Comparison of ENCODE assay signal across 8 cellular contexts in genomic region chr3:127457094-127457475, GRCh38.
DNase-seq lines count a peak whose midpoint lies in the region; ATAC-seq and TF ChIP-seq lines count a peak whose summit lies in the region.

No MANE protein-coding gene starts in this region.

- H3K27me3 Mint-ChIP-seq in CD4-positive, alpha-beta T cell = peaks cover 71% of the 10 kb centered on the region

- H3K27ac ChIP-seq in CD4-positive, alpha-beta T cell (ENCODE audit: low read depth, low read length) = no peak overlapping the region

- CTCF ChIA-PET in CD4-positive, alpha-beta T cell (lab: Charles Lee) = no interaction called here

- DNase-seq in DMS153 treated with DMSO at 0.1 percent for 48 hours (lab: John Stamatoyannopoulos, UW; ENCODE audit: unreplicated experiment) (peak; percentile 62), NCI-H526 treated with DMSO at 0.1 percent for 48 hours (lab: John Stamatoyannopoulos, UW) (peak; percentile 36), fibroblast of the aortic adventitia (ENCODE audit: low read depth) (peak; percentile 28), posterior vena cava (ENCODE audit: low spot score) (peak; percentile 83), NCI-H82 treated with DMSO at 0.1 percent for 48 hours (lab: John Stamatoyannopoulos, UW; ENCODE audit: unreplicated experiment) (no peak), NCI-H2171 treated with DMSO at 0.1 percent for 48 hours (lab: John Stamatoyannopoulos, UW) (no peak), NCI-H748 (lab: John Stamatoyannopoulos, UW; ENCODE audit: unreplicated experiment) (no peak)
- no peak for DNase-seq in CD4-positive, alpha-beta T cell

- no peak overlapping the region for H3K4me3 Mint-ChIP-seq in CD4-positive, alpha-beta T cell

- H3K4me1 Mint-ChIP-seq in CD4-positive, alpha-beta T cell (ENCODE audit: low read depth) = peaks cover 14% of the 10 kb centered on the region

- no peak for TF ChIP-seq CTCF in fibroblast of the aortic adventitia (IDR thresholded peaks at IDR 0.05; ENCODE audit: insufficient read depth, low read length)
- no peak for TF ChIP-seq CTCF in CD4-positive, alpha-beta T cell (IDR thresholded peaks at IDR 0.05)

- no peak overlapping the region for H3K4me3 ChIP-seq in fibroblast of the aortic adventitia (ENCODE audit: low read depth, low read length)

- H3K27ac Mint-ChIP-seq in CD4-positive, alpha-beta T cell = no peak overlapping the region

- no peaks in the 10 kb centered on the region for H3K9me3 Mint-ChIP-seq in CD4-positive, alpha-beta T cell

- no peak for ATAC-seq in CD4-positive, alpha-beta T cell (ENCODE audit: poor library complexity)

- intact Hi-C loops in posterior vena cava (cut with DNase I) = loop anchor here (5.0 kb wide), 4 partner anchors 455 to 780 kb away; partner anchors contain the start of gene PLXNA1 (in 1 of the 2)
- intact Hi-C loops in CD4-positive, alpha-beta T cell (cut with DNase I, micrococcal nuclease) = loop anchor here in 1 of 2 experiments (2.0 to 5.0 kb wide), 2 partner anchors 705 to 778 kb away; no protein-coding TSS in a partner anchor

- H3K27me3 ChIP-seq in CD4-positive, alpha-beta T cell (ENCODE audit: control insufficient read depth, insufficient read depth, low read length) = peaks cover 64% of the 10 kb centered on the region

- H3K9me3 ChIP-seq in CD4-positive, alpha-beta T cell (ENCODE audit: control insufficient read depth, low read length) = no peaks in the 10 kb centered on the region

- no peaks in the 10 kb centered on the region for H3K36me3 Mint-ChIP-seq in CD4-positive, alpha-beta T cell (ENCODE audit: low read depth)

- POLR2A ChIA-PET in CD4-positive, alpha-beta T cell (lab: Charles Lee) = no interaction called here

Comparison
In these comparisons a context has a peak if more than half of its experiments do, and no peak if none do; other contexts are left out.
1. DNase-seq: peak in DMS153 treated with DMSO at 0.1 percent for 48 hours (single experiment), NCI-H526 treated with DMSO at 0.1 percent for 48 hours (single experiment), fibroblast of the aortic adventitia (single experiment) and posterior vena cava (single experiment); none in NCI-H82 treated with DMSO at 0.1 percent for 48 hours (single experiment), NCI-H2171 treated with DMSO at 0.1 percent for 48 hours (single experiment), NCI-H748 (single experiment) and CD4-positive, alpha-beta T cell (0 of 10).